Comparison of ENCODE assay signal across 1 cellular context in the genomic region with DNA sequence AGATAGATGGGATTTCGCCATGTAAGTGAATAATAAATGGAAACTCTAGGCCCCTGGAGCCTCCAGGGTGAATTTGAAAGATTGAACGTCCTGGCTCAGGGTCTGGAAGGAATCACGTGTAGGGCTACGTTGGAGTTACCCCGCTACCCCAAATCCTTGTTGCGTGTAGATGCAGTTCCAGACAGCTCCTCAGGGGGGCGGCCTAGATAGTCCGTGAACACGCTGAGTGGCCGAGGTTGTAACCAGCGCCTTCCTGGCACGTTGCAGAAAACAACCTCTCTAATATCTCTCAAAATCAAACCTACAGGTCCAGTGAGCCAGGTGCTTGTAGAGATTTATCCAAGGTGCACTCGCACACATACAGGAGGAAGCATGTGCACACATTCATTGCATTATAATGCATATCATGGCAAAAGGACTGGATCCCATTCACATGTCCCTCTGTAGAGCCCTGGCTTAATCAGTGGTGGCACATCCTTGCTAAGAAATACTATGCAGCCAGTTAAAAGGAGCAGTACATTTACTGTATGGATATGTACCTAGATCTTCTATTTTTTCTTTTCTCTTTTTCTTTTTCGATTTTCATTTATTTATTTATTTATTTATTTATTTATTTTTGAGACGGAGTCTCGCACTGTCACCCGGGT.
TF ChIP-seq lines count a peak whose summit lies in the region.

No MANE protein-coding gene starts in this region.

TF ChIP-seq in K562, 482 proteins besides CTCF, POLR2A, EP300 and RAD21 (continues in another document):
- TF ChIP-seq HNRNPLL (IDR thresholded peaks at IDR 0.05; ENCODE audit: low read depth, low read length, poor library complexity, severe bottlenecking) (no peak), SIN3B (IDR thresholded peaks at IDR 0.05; ENCODE audit: low read depth) (no peak), RBM25 (IDR thresholded peaks at IDR 0.05; ENCODE audit: low read depth, low read length, severe bottlenecking) (peak; percentile 24), MYC (IDR thresholded peaks at IDR 0.05; ENCODE audit: low read depth, low read length) (peak; percentile 80), MYC (CRISPR knock-in tag; IDR thresholded peaks at IDR 0.05; ENCODE audit: borderline replicate concordance, low read depth) (no peak), BHLHE40 (IDR thresholded peaks at IDR 0.05; ENCODE audit: low read length) (peak; percentile 69), TFE3 (CRISPR knock-in tag; IDR thresholded peaks at IDR 0.05) (no peak), BRCA1 (IDR thresholded peaks at IDR 0.05) (no peak), BRCA1 (CRISPR knock-in tag; IDR thresholded peaks at IDR 0.05) (no peak), SP2 (IDR thresholded peaks at IDR 0.05; ENCODE audit: extremely low read depth, low read depth, low read length, poor library complexity, severe bottlenecking) (no peak), ZNF592 (IDR thresholded peaks at IDR 0.05) (0 out of 2 replicates have a peak, but pooled peaks have one; percentile 31), NR2F6 (CRISPR knock-in tag; IDR thresholded peaks at IDR 0.05) (no peak), CXXC5 (CRISPR knock-in tag; IDR thresholded peaks at IDR 0.05) (peak; percentile 46; the same call in 1 of the 2 replicates), BCOR (IDR thresholded peaks at IDR 0.05) (0 out of 2 replicates have a peak, but pooled peaks have one; percentile 34), ZNF23 (CRISPR knock-in tag; IDR thresholded peaks at IDR 0.05) (no peak), FOXK2 (conservative IDR thresholded peaks at IDR 0.05 in 1 of 2, IDR thresholded peaks at IDR 0.05 in 1 of 2; ENCODE audit: low read depth in 2 of 2) (peak; percentile 18 to 66; a peak in 2 of 4 replicates), HCFC1 (IDR thresholded peaks at IDR 0.05; ENCODE audit: low read depth, low read length) (peak; percentile 16; the same call in 1 of the 2 replicates), ZNF395 (CRISPR knock-in tag; IDR thresholded peaks at IDR 0.05) (no peak), ZNF589 (CRISPR knock-in tag; IDR thresholded peaks at IDR 0.05; ENCODE audit: low read depth) (no peak), CTCFL (IDR thresholded peaks at IDR 0.05; ENCODE audit: borderline replicate concordance, insufficient read depth, low read depth, low read length, poor library complexity, severe bottlenecking) (peak; percentile 81), RNF2 (IDR thresholded peaks at IDR 0.05) (no peak), LARP7 (IDR thresholded peaks at IDR 0.05) (no peak), MYNN (IDR thresholded peaks at IDR 0.05) (peak; percentile 72), MYNN (CRISPR knock-in tag; IDR thresholded peaks at IDR 0.05) (no peak), PCBP2 (IDR thresholded peaks at IDR 0.05; ENCODE audit: low read depth, low read length, poor library complexity, severe bottlenecking) (no peak), KLF16 (IDR thresholded peaks at IDR 0.05) (peak; percentile 31; the same call in 1 of the 2 replicates), CBX1 (IDR thresholded peaks at IDR 0.05; ENCODE audit: low read depth) (peak; percentile 56; the same call in 1 of the 2 replicates), ZNF146 (CRISPR knock-in tag; IDR thresholded peaks at IDR 0.05; ENCODE audit: unreplicated experiment) (peak; percentile 80), GTF2F1 (IDR thresholded peaks at IDR 0.05; ENCODE audit: low read depth, low read length) (no peak), DNMT1 (IDR thresholded peaks at IDR 0.05) (no peak), JUND (IDR thresholded peaks at IDR 0.05; ENCODE audit: borderline replicate concordance, low read depth, low read length) (no peak), JUND (tag; IDR thresholded peaks at IDR 0.05; ENCODE audit: borderline replicate concordance, low read depth, low read length) (0 out of 3 replicates have a peak, but pooled peaks have one; percentile 8), RBM39 (optimal IDR thresholded peaks at IDR 0.05; ENCODE audit: low read depth, low read length) (no peak), E2F1 (CRISPR knock-in tag; IDR thresholded peaks at IDR 0.05) (0 out of 2 replicates have a peak, but pooled peaks have one; percentile 32), E2F6 (IDR thresholded peaks at IDR 0.05; ENCODE audit: borderline replicate concordance in 1 of 2, extremely low read depth in 1 of 2, insufficient read depth in 1 of 2, insufficient read length in 1 of 2, low read depth in 1 of 2, low read length in 1 of 2, poor library complexity in 1 of 2, severe bottlenecking in 1 of 2) (peak; percentile 17 to 58), ARHGAP35 (IDR thresholded peaks at IDR 0.05; ENCODE audit: partially characterized antibody) (no peak), MCM2 (IDR thresholded peaks at IDR 0.05; ENCODE audit: low read depth) (no peak), XRCC5 (IDR thresholded peaks at IDR 0.05; ENCODE audit: low read depth, low read length) (0 out of 2 replicates have a peak, but pooled peaks have one; percentile 64), CAMTA2 (CRISPR knock-in tag; conservative IDR thresholded peaks at IDR 0.05) (no peak), ADNP (tag; IDR thresholded peaks at IDR 0.05) (peak; percentile 55; the same call in 1 of the 2 replicates), EP400 (IDR thresholded peaks at IDR 0.05) (peak; percentile 43), FUS (optimal IDR thresholded peaks at IDR 0.05; ENCODE audit: low read depth, low read length) (no peak)
- TF ChIP-seq, protein P1, sequence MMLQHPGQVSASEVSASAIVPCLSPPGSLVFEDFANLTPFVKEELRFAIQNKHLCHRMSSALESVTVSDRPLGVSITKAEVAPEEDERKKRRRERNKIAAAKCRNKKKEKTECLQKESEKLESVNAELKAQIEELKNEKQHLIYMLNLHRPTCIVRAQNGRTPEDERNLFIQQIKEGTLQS (IDR thresholded peaks at IDR 0.05): no peak
- TF ChIP-seq, protein P1 (CRISPR knock-in tag; conservative IDR thresholded peaks at IDR 0.05): 0 out of 2 replicates have a peak, but pooled peaks have one; percentile 42
- TF ChIP-seq, protein P2, sequence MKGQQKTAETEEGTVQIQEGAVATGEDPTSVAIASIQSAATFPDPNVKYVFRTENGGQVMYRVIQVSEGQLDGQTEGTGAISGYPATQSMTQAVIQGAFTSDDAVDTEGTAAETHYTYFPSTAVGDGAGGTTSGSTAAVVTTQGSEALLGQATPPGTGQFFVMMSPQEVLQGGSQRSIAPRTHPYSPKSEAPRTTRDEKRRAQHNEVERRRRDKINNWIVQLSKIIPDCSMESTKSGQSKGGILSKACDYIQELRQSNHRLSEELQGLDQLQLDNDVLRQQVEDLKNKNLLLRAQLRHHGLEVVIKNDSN (CRISPR knock-in tag; IDR thresholded peaks at IDR 0.05): peak; percentile 73
- TF ChIP-seq, protein P3, sequence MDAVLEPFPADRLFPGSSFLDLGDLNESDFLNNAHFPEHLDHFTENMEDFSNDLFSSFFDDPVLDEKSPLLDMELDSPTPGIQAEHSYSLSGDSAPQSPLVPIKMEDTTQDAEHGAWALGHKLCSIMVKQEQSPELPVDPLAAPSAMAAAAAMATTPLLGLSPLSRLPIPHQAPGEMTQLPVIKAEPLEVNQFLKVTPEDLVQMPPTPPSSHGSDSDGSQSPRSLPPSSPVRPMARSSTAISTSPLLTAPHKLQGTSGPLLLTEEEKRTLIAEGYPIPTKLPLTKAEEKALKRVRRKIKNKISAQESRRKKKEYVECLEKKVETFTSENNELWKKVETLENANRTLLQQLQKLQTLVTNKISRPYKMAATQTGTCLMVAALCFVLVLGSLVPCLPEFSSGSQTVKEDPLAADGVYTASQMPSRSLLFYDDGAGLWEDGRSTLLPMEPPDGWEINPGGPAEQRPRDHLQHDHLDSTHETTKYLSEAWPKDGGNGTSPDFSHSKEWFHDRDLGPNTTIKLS (IDR thresholded peaks at IDR 0.05; ENCODE audit: borderline replicate concordance, low read depth): peak; percentile 28; the same call in 1 of the 2 replicates
- TF ChIP-seq, protein P4, sequence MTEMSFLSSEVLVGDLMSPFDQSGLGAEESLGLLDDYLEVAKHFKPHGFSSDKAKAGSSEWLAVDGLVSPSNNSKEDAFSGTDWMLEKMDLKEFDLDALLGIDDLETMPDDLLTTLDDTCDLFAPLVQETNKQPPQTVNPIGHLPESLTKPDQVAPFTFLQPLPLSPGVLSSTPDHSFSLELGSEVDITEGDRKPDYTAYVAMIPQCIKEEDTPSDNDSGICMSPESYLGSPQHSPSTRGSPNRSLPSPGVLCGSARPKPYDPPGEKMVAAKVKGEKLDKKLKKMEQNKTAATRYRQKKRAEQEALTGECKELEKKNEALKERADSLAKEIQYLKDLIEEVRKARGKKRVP (CRISPR knock-in tag; IDR thresholded peaks at IDR 0.05): no peak
- TF ChIP-seq, protein P5, sequence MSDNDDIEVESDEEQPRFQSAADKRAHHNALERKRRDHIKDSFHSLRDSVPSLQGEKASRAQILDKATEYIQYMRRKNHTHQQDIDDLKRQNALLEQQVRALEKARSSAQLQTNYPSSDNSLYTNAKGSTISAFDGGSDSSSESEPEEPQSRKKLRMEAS (CRISPR knock-in tag; IDR thresholded peaks at IDR 0.05): peak; percentile 72
